9 cellular contexts compared by ENCODE assay signal in the genomic region with DNA sequence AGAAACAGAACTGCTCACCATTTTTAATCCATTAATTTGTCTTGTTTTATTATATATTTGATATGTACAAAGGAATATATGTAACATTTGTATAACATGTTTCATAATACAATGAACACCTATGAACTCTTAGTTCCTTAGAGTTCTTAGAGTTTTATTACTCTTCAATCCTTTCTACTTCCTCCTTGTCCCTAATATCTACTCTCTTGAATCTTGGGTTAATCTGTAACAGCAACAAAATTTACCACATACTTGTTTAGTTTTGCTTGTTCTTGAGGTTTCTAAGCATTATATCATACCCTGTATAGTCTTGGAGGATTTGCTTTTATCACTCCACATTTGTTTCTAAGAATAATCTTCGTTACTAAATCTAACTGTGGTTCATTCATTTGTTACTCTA.
DNase-seq lines count a peak whose midpoint lies in the region; ATAC-seq, FAIRE-seq and TF ChIP-seq lines count a peak whose summit lies in the region.
"Had no signal": no experiment of that assay in that cellular context is flagged by ENCODE, and none has a peak within 500 bp of the region (broad histone marks: within the 10 kb centered on the region; RNA-seq: fewer than 3 reads in every experiment).

No MANE protein-coding gene starts in this region.

- H3K9me1 ChIP-seq in endothelial cell of umbilical vein (replicated peaks; ENCODE audit: control insufficient read depth, extremely low read depth, insufficient read depth, low read length): no peaks in the 10 kb centered on the region

- H3K4me3 Mint-ChIP-seq in activated CD8-positive, alpha-beta memory T cell treated with anti-CD3 and anti-CD28 coated beads, Interleukin-2, amount 10 ng/mL, durations not matched to agents 7 days and 5 days: peak overlapping the region; percentile 75
- peak overlapping the region; percentile 56 for H3K4me3 Mint-ChIP-seq in stimulated activated effector memory CD8-positive, alpha-beta T cell treated with anti-CD3 and anti-CD28 coated beads, Interleukin-12 subunit alpha, Interleukin-12 subunit beta, amount 100 ng/mL, for 72 hours

- H3K27me3 Mint-ChIP-seq in activated CD8-positive, alpha-beta memory T cell treated with anti-CD3 and anti-CD28 coated beads, Interleukin-2, amount 10 ng/mL, durations not matched to agents 7 days and 5 days: no peaks in the 10 kb centered on the region

- peak overlapping the region; percentile 87 for H3K27ac Mint-ChIP-seq in activated CD8-positive, alpha-beta memory T cell treated with anti-CD3 and anti-CD28 coated beads, Interleukin-2, amount 10 ng/mL, durations not matched to agents 7 days and 5 days
- H3K27ac Mint-ChIP-seq in stimulated activated effector memory CD8-positive, alpha-beta T cell treated with anti-CD3 and anti-CD28 coated beads, Interleukin-12 subunit alpha, Interleukin-12 subunit beta, amount 100 ng/mL, for 72 hours: peak overlapping the region; percentile 67

- no peaks in the 10 kb centered on the region for H3K9me3 ChIP-seq in endothelial cell of umbilical vein (replicated peaks; ENCODE audit: control insufficient read depth, insufficient read depth, low read length)

- no peak for TF ChIP-seq POLR2A in endothelial cell of umbilical vein (IDR thresholded peaks at IDR 0.05; ENCODE audit: low read depth, low read length)

- intact Hi-C loops in endothelial cell of umbilical vein (cut with micrococcal nuclease): loop anchor here (5.0 kb wide), 1 partner anchor 150 kb away; a partner anchor contains a TSS

- H3K4me1 ChIP-seq in endothelial cell of umbilical vein (ENCODE audit: control insufficient read depth, extremely low read depth, insufficient read depth, low read length): peaks cover 12% of the 10 kb centered on the region

- H3K4me1 Mint-ChIP-seq in activated CD8-positive, alpha-beta memory T cell treated with anti-CD3 and anti-CD28 coated beads, Interleukin-2, amount 10 ng/mL, durations not matched to agents 7 days and 5 days: peaks cover 31% of the 10 kb centered on the region
- H3K4me1 Mint-ChIP-seq in stimulated activated effector memory CD8-positive, alpha-beta T cell treated with anti-CD3 and anti-CD28 coated beads, Interleukin-12 subunit alpha, Interleukin-12 subunit beta, amount 100 ng/mL, for 72 hours: peaks cover 22% of the 10 kb centered on the region

- BruUV-seq in endothelial cell of umbilical vein (replicated peaks; lab: Mats Ljungman, UMichigan): no TSS peak

- H3K36me3 Mint-ChIP-seq in activated CD8-positive, alpha-beta memory T cell treated with anti-CD3 and anti-CD28 coated beads, Interleukin-2, amount 10 ng/mL, durations not matched to agents 7 days and 5 days: peaks cover 32% of the 10 kb centered on the region
- peaks cover 63% of the 10 kb centered on the region for H3K36me3 Mint-ChIP-seq in stimulated activated effector memory CD8-positive, alpha-beta T cell treated with anti-CD3 and anti-CD28 coated beads, Interleukin-12 subunit alpha, Interleukin-12 subunit beta, amount 100 ng/mL, for 72 hours

- dilution Hi-C loops in endothelial cell of umbilical vein (cut with MboI; ENCODE audit: extremely low pct_ligation_motif_present, low sequenced_read_pairs): no loop called here

- H3K79me2 ChIP-seq in endothelial cell of umbilical vein (ENCODE audit: control insufficient read depth, insufficient read depth, low read length): no peaks in the 10 kb centered on the region

- no peak for FAIRE-seq in endothelial cell of umbilical vein (lab: Jason Lieb, UNC)

- peak overlapping the region; percentile 64 for H3K27ac ChIP-seq in endothelial cell of umbilical vein (ENCODE audit: insufficient read depth, low read depth, low read length)
- H3K27ac ChIP-seq: C4-2B had no signal

- POLR2A ChIA-PET in endothelial cell of umbilical vein (lab: Charles Lee): no interaction called here

- no peaks in the 10 kb centered on the region for H3K27me3 ChIP-seq in endothelial cell of umbilical vein (ENCODE audit: control insufficient read depth in 2 of 2, insufficient read depth in 2 of 2, low read length in 2 of 2)

- no peak overlapping the region for H2AFZ ChIP-seq in endothelial cell of umbilical vein (ENCODE audit: low read depth, low read length)

- peak overlapping the region; percentile 75 for H3K9ac ChIP-seq in endothelial cell of umbilical vein (replicated peaks; ENCODE audit: extremely low read depth, insufficient read depth, low read length)

- DNase-seq in activated CD8-positive, alpha-beta memory T cell treated with anti-CD3 and anti-CD28 coated beads, Interleukin-2, amount 10 ng/mL, durations not matched to agents 7 days and 5 days: no peak
- DNase-seq in activated CD8-positive, alpha-beta memory T cell treated with anti-CD3 and anti-CD28 coated beads for 24 hours: no peak
- DNase-seq in endothelial cell of umbilical vein (ENCODE audit: low read depth, low spot score): no peak
- DNase-seq in stimulated activated effector memory CD8-positive, alpha-beta T cell treated with anti-CD3 and anti-CD28 coated beads, Interleukin-12 subunit alpha, Interleukin-12 subunit beta, amount 100 ng/mL, for 72 hours (ENCODE audit: low spot score in 2 of 2): no peak
- no peak for DNase-seq in DMS53 (lab: John Stamatoyannopoulos, UW)
- no peak for DNase-seq in OCI-M2 (lab: John Stamatoyannopoulos, UW; ENCODE audit: unreplicated experiment)
- no peak for DNase-seq in hepatic stellate cell (ENCODE audit: low spot score)

- no peak for TF ChIP-seq CTCF in endothelial cell of umbilical vein (IDR thresholded peaks at IDR 0.05; ENCODE audit: extremely low read depth in 1 of 2, insufficient read depth in 1 of 2, low read depth in 1 of 2, low read length in 2 of 2)

- H3K4me2 ChIP-seq in endothelial cell of umbilical vein (ENCODE audit: insufficient read depth, low read length): peak overlapping the region; percentile 95

- peak overlapping the region in 2 of 3 experiments; percentile 21 to 63 for H3K4me3 ChIP-seq in endothelial cell of umbilical vein (replicated peaks in 1 of 3; ENCODE audit: insufficient read depth in 1 of 3, low read depth in 1 of 3, low read length in 3 of 3)

- H4K20me1 ChIP-seq in endothelial cell of umbilical vein (replicated peaks; ENCODE audit: control insufficient read depth, extremely low read depth, insufficient read depth, low read length): no peaks in the 10 kb centered on the region

- H3K36me3 ChIP-seq in endothelial cell of umbilical vein (ENCODE audit: control insufficient read depth in 2 of 2, extremely low read depth in 1 of 2, insufficient read depth in 2 of 2, low read length in 2 of 2): peaks cover 0 to 3% of the 10 kb centered on the region in 2 experiments

- no peaks in the 10 kb centered on the region for H3K9me3 Mint-ChIP-seq in activated CD8-positive, alpha-beta memory T cell treated with anti-CD3 and anti-CD28 coated beads, Interleukin-2, amount 10 ng/mL, durations not matched to agents 7 days and 5 days (ENCODE audit: low read depth)
- H3K9me3 Mint-ChIP-seq in stimulated activated effector memory CD8-positive, alpha-beta T cell treated with anti-CD3 and anti-CD28 coated beads, Interleukin-12 subunit alpha, Interleukin-12 subunit beta, amount 100 ng/mL, for 72 hours: no peaks in the 10 kb centered on the region

- CTCF ChIA-PET in activated CD8-positive, alpha-beta memory T cell treated with anti-CD3 and anti-CD28 coated beads, Interleukin-2, amount 10 ng/mL, durations not matched to agents 7 days and 5 days (lab: Charles Lee): interaction anchor here (0.9 to 1.7 kb wide), 5 partner anchors 15 to 152 kb away, joined by 3 to 6 read pairs (median 3); a partner anchor contains a TSS
- CTCF ChIA-PET in endothelial cell of umbilical vein (lab: Charles Lee): interaction anchor here (1.2 to 1.8 kb wide), 4 partner anchors 11 to 152 kb away, joined by 3 to 7 read pairs (median 3); a partner anchor contains a TSS

- no peak for ATAC-seq in activated CD8-positive, alpha-beta memory T cell treated with anti-CD3 and anti-CD28 coated beads, Interleukin-2, amount 10 ng/mL, durations not matched to agents 7 days and 5 days
- ATAC-seq in HG03175 (IDR thresholded peaks at IDR 0.05; ENCODE audit: unreplicated experiment): peak; percentile 78
- ATAC-seq in stimulated activated effector memory CD8-positive, alpha-beta T cell treated with anti-CD3 and anti-CD28 coated beads, Interleukin-12 subunit alpha, Interleukin-12 subunit beta, amount 100 ng/mL, for 72 hours: no peak

TF ChIP-seq in endothelial cell of umbilical vein, 7 proteins besides CTCF, POLR2A, EP300 and RAD21:
- TF ChIP-seq POLR2AphosphoS5 (IDR thresholded peaks at IDR 0.05; ENCODE audit: insufficient read depth, low read depth, low read length): no peak
- TF ChIP-seq JUN (IDR thresholded peaks at IDR 0.05; ENCODE audit: borderline replicate concordance, insufficient read depth, insufficient read length, low read depth): no peak
- no peak for TF ChIP-seq MYC (IDR thresholded peaks at IDR 0.05; ENCODE audit: low read depth, low read length)
- no peak for TF ChIP-seq FOS (IDR thresholded peaks at IDR 0.05; ENCODE audit: borderline replicate concordance, insufficient read depth, low read length)
- TF ChIP-seq, protein P1, sequence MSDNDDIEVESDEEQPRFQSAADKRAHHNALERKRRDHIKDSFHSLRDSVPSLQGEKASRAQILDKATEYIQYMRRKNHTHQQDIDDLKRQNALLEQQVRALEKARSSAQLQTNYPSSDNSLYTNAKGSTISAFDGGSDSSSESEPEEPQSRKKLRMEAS (IDR thresholded peaks at IDR 0.05; ENCODE audit: insufficient read depth, insufficient read length): no peak
- TF ChIP-seq GATA2 (IDR thresholded peaks at IDR 0.05; ENCODE audit: insufficient read depth, insufficient read length, low read depth, low read length): no peak
- TF ChIP-seq EZH2 (IDR thresholded peaks at IDR 0.05; ENCODE audit: borderline replicate concordance, low read depth, low read length, severe bottlenecking): no peak
